In genomic region chr15:78989701-78990248, GRCh38 we compare ENCODE assay signal across 23 cellular contexts. TPM values are rescaled to one million over a fixed set of nuclear protein-coding genes. Genes with fewer than 3 reads are reported as not detected.
DNase-seq lines count a peak whose midpoint lies in the region; ATAC-seq and TF ChIP-seq lines count a peak whose summit lies in the region.
"Had no signal": no experiment of that assay in that cellular context is flagged by ENCODE, and none has a peak within 500 bp of the region (broad histone marks: within the 10 kb centered on the region; RNA-seq: fewer than 3 reads in every experiment).

No MANE protein-coding gene starts in this region.

- peaks cover 20% of the 10 kb centered on the region for H3K4me1 ChIP-seq in mucosa of stomach (ENCODE audit: control insufficient read depth, insufficient read depth, low read length)

- H3K27ac Mint-ChIP-seq in HFFc6 (0 out of 2 replicates have a peak overlapping the region, but pooled peaks have one; percentile 15), chondrocyte (ENCODE audit: unreplicated experiment) (peak overlapping the region; percentile 87)
- peak overlapping the region; percentile 59 for H3K27ac Mint-ChIP-seq in stimulated activated naive B cell treated with anti-CD40 and anti-IgM and Interleukin-4, amounts not matched to agents 10 μg/mL and 1 μg/mL and 100 μg/mL, for 72 hours
- no peak overlapping the region for H3K27ac Mint-ChIP-seq in activated CD4-positive, alpha-beta memory T cell treated with anti-CD3 and anti-CD28 coated beads, Interleukin-2, amount 10 ng/mL, durations not matched to agents 7 days and 5 days
- H3K27ac Mint-ChIP-seq: activated naive CD4-positive, alpha-beta T cell treated with anti-CD3 and anti-CD28 coated beads, Interleukin-2, amount 10 ng/mL, durations not matched to agents 7 days and 5 days; CD4-positive, alpha-beta T cell; IgD-negative memory B cell; WTC11 had no signal

- H3K36me3 Mint-ChIP-seq in HFFc6 (ENCODE audit: low read depth): no peaks in the 10 kb centered on the region
- no peaks in the 10 kb centered on the region for H3K36me3 Mint-ChIP-seq in chondrocyte (ENCODE audit: low read depth)
- H3K36me3 Mint-ChIP-seq in stimulated activated naive B cell treated with anti-CD40 and anti-IgM and Interleukin-4, amounts not matched to agents 10 μg/mL and 1 μg/mL and 100 μg/mL, for 72 hours: peaks cover 4 to 6% of the 10 kb centered on the region in 2 donors
- H3K36me3 Mint-ChIP-seq in activated CD4-positive, alpha-beta memory T cell treated with anti-CD3 and anti-CD28 coated beads, Interleukin-2, amount 10 ng/mL, durations not matched to agents 7 days and 5 days (ENCODE audit: low read depth): no peaks in the 10 kb centered on the region
- H3K36me3 Mint-ChIP-seq: activated naive CD4-positive, alpha-beta T cell treated with anti-CD3 and anti-CD28 coated beads, Interleukin-2, amount 10 ng/mL, durations not matched to agents 7 days and 5 days; IgD-negative memory B cell; WTC11 had no signal

- CTCF ChIA-PET in activated CD4-positive, alpha-beta memory T cell treated with anti-CD3 and anti-CD28 coated beads, Interleukin-2, amount 10 ng/mL, durations not matched to agents 7 days and 5 days (lab: Charles Lee): interaction anchor here (1.2 kb wide), 1 partner anchor 83 kb away, joined by 3 read pairs; no protein-coding TSS in a partner anchor

- H3K27me3 Mint-ChIP-seq in HFFc6 (ENCODE audit: insufficient read depth): peaks cover 5% of the 10 kb centered on the region; the same call in 1 of the 2 replicates
- H3K27me3 Mint-ChIP-seq in chondrocyte (ENCODE audit: low read depth): no peaks in the 10 kb centered on the region
- peaks cover 0 to 11% of the 10 kb centered on the region in 2 donors for H3K27me3 Mint-ChIP-seq in stimulated activated naive B cell treated with anti-CD40 and anti-IgM and Interleukin-4, amounts not matched to agents 10 μg/mL and 1 μg/mL and 100 μg/mL, for 72 hours
- H3K27me3 Mint-ChIP-seq in activated CD4-positive, alpha-beta memory T cell treated with anti-CD3 and anti-CD28 coated beads, Interleukin-2, amount 10 ng/mL, durations not matched to agents 7 days and 5 days: peaks cover 4% of the 10 kb centered on the region
- H3K27me3 Mint-ChIP-seq: IgD-negative memory B cell had no signal

- ATAC-seq in stimulated activated naive B cell treated with anti-CD40 and anti-IgM and Interleukin-4, amounts not matched to agents 10 μg/mL and 1 μg/mL and 100 μg/mL, for 72 hours (replicated peaks): no peak
- ATAC-seq in HG02884 (IDR thresholded peaks at IDR 0.05; ENCODE audit: unreplicated experiment): no peak
- ATAC-seq: activated T-cell treated with anti-CD3 and anti-CD28 coated beads, Interleukin-2, amount 50 U/mL, for 4 hours; HCT116; WTC11 had no signal

- TF ChIP-seq CTCF in HFFc6 (IDR thresholded peaks at IDR 0.05) (no peak), chondrocyte (IDR thresholded peaks at IDR 0.05) (no peak)

- H3K4me3 Mint-ChIP-seq in HFFc6: no peak overlapping the region
- H3K4me3 Mint-ChIP-seq in chondrocyte (ENCODE audit: unreplicated experiment): no peak overlapping the region
- H3K4me3 Mint-ChIP-seq in stimulated activated naive B cell treated with anti-CD40 and anti-IgM and Interleukin-4, amounts not matched to agents 10 μg/mL and 1 μg/mL and 100 μg/mL, for 72 hours: no peak overlapping the region
- H3K4me3 Mint-ChIP-seq in activated CD4-positive, alpha-beta memory T cell treated with anti-CD3 and anti-CD28 coated beads, Interleukin-2, amount 10 ng/mL, durations not matched to agents 7 days and 5 days: no peak overlapping the region
- H3K4me3 Mint-ChIP-seq: activated naive CD4-positive, alpha-beta T cell treated with anti-CD3 and anti-CD28 coated beads, Interleukin-2, amount 10 ng/mL, durations not matched to agents 7 days and 5 days; activated T-cell treated with anti-CD3 and anti-CD28 coated beads, Interleukin-2, amount 50 U/mL, for 4 hours; CD4-positive, alpha-beta T cell; WTC11 had no signal

- DNase-seq in HFFc6: no peak
- peak; percentile 44 for DNase-seq in chondrocyte (ENCODE audit: low spot score)
- no peak for DNase-seq in stimulated activated naive B cell treated with anti-CD40 and anti-IgM and Interleukin-4, amounts not matched to agents 10 μg/mL and 1 μg/mL and 100 μg/mL, for 72 hours
- DNase-seq in NCI-H2029 treated with DMSO at 0.1 percent for 48 hours (lab: John Stamatoyannopoulos, UW): no peak
- no peak for DNase-seq in activated CD4-positive, alpha-beta memory T cell treated with anti-CD3 and anti-CD28 coated beads, Interleukin-2, amount 10 ng/mL, durations not matched to agents 7 days and 5 days
- no peak for DNase-seq in stimulated activated CD4-positive, alpha-beta T cell treated with anti-CD3 and anti-CD28 coated beads, Interleukin-12 subunit alpha, Interleukin-12 subunit beta, amount 100 ng/mL, for 4 hours
- DNase-seq: activated naive CD4-positive, alpha-beta T cell treated with anti-CD3 and anti-CD28 coated beads, Interleukin-2, amount 10 ng/mL, durations not matched to agents 7 days and 5 days; activated T-cell treated with anti-CD3 and anti-CD28 coated beads, Interleukin-2, amount 50 U/mL, for 4 hours; CD4-positive, alpha-beta T cell; DND-41; hippocampal formation; NCI-H1694; NCI-H748 treated with DMSO at 0.1 percent for 48 hours; OCI-M1; retina; SJCRH30; stimulated activated naive CD4-positive, alpha-beta T cell; T-helper 2 cell had no signal

- no peaks in the 10 kb centered on the region for H3K36me3 ChIP-seq in mucosa of stomach (ENCODE audit: control insufficient read depth, insufficient read depth, low read length)
- H3K36me3 ChIP-seq: SJCRH30 had no signal

- H3K4me1 Mint-ChIP-seq in HFFc6 (ENCODE audit: low read depth): peaks cover 46% of the 10 kb centered on the region
- H3K4me1 Mint-ChIP-seq in chondrocyte (ENCODE audit: low read depth): peaks cover 34% of the 10 kb centered on the region
- peaks cover 23 to 34% of the 10 kb centered on the region in 2 donors for H3K4me1 Mint-ChIP-seq in stimulated activated naive B cell treated with anti-CD40 and anti-IgM and Interleukin-4, amounts not matched to agents 10 μg/mL and 1 μg/mL and 100 μg/mL, for 72 hours
- peaks cover 15% of the 10 kb centered on the region for H3K4me1 Mint-ChIP-seq in activated CD4-positive, alpha-beta memory T cell treated with anti-CD3 and anti-CD28 coated beads, Interleukin-2, amount 10 ng/mL, durations not matched to agents 7 days and 5 days
- H3K4me1 Mint-ChIP-seq: WTC11 had no signal

- POLR2A ChIA-PET in activated CD4-positive, alpha-beta memory T cell treated with anti-CD3 and anti-CD28 coated beads, Interleukin-2, amount 10 ng/mL, durations not matched to agents 7 days and 5 days (lab: Charles Lee): no interaction called here

- H3K4me3 ChIP-seq in mucosa of stomach (ENCODE audit: low read length): no peak overlapping the region
- H3K4me3 ChIP-seq: SJCRH30 had no signal

- no peaks in the 10 kb centered on the region for H3K9me3 Mint-ChIP-seq in HFFc6
- no peaks in the 10 kb centered on the region for H3K9me3 Mint-ChIP-seq in chondrocyte (ENCODE audit: low read depth)
- H3K9me3 Mint-ChIP-seq in stimulated activated naive B cell treated with anti-CD40 and anti-IgM and Interleukin-4, amounts not matched to agents 10 μg/mL and 1 μg/mL and 100 μg/mL, for 72 hours: no peaks in the 10 kb centered on the region
- no peaks in the 10 kb centered on the region for H3K9me3 Mint-ChIP-seq in activated CD4-positive, alpha-beta memory T cell treated with anti-CD3 and anti-CD28 coated beads, Interleukin-2, amount 10 ng/mL, durations not matched to agents 7 days and 5 days
- H3K9me3 Mint-ChIP-seq: activated naive CD4-positive, alpha-beta T cell treated with anti-CD3 and anti-CD28 coated beads, Interleukin-2, amount 10 ng/mL, durations not matched to agents 7 days and 5 days; activated T-cell treated with anti-CD3 and anti-CD28 coated beads, Interleukin-2, amount 50 U/mL, for 4 hours; CD4-positive, alpha-beta T cell; IgD-negative memory B cell; WTC11 had no signal

- H3K27me3 ChIP-seq in mucosa of stomach (ENCODE audit: control insufficient read depth, insufficient read depth, low read length): peaks cover 4% of the 10 kb centered on the region
- H3K27me3 ChIP-seq: SJCRH30 had no signal

- H3K9ac ChIP-seq in mucosa of stomach (ENCODE audit: low read length): peak overlapping the region; percentile 4

- no peaks in the 10 kb centered on the region for H3K9me3 ChIP-seq in mucosa of stomach (ENCODE audit: control insufficient read depth, low read length)
- H3K9me3 ChIP-seq: SJCRH30 had no signal

RNA-seq across cellular contexts. Expression of gene CTSH, which starts 44.9 kb away (rescaled TPM):
- under 1 TPM in 5 of 6 experiments, not detected in 1; 0.20 to 0.53 (median 0.38) TPM for total RNA-seq in HFFc6 (2021; fragmentation: NEBNext Ultra II Directional; extraction: Animal tissue kit (Norgen Biotek cat#: 25700))
- 12.0 to 22.5 TPM (median 22.0 TPM) in 3 replicates for total RNA-seq in chondrocyte
- 100 to 1,000 TPM; 257 to 273 TPM for total RNA-seq in activated CD4-positive, alpha-beta memory T cell treated with anti-CD3 and anti-CD28 coated beads, Interleukin-2, amount 10 ng/mL, durations not matched to agents 7 days and 5 days
